In genomic region chr7:120226188-120226587, GRCh38 we compare ENCODE assay signal across 30 cellular contexts. TPM values are rescaled to one million over a fixed set of nuclear protein-coding genes. Genes with fewer than 3 reads are reported as not detected.
"Had no signal": no experiment of that assay in that cellular context is flagged by ENCODE, and none has a peak within 500 bp of the region (broad histone marks: within the 10 kb centered on the region; RNA-seq: fewer than 3 reads in every experiment).

No MANE protein-coding gene starts in this region.

- H3K27me3 ChIP-seq: neural progenitor cell, ovary, right lobe of liver, sigmoid colon, suprapubic skin, testis, tibial artery, transverse colon, upper lobe of right lung, uterus had no signal

- H2AFZ ChIP-seq: parathyroid adenoma had no signal

- H3K79me2 ChIP-seq: parathyroid adenoma had no signal

- H3K27ac Mint-ChIP-seq: natural killer cell; nephron; neural progenitor cell; progenitor cell of endocrine pancreas; stimulated activated memory B cell treated with anti-CD40 and anti-IgM and Interleukin-4, amounts not matched to agents 10 μg/mL and 1 μg/mL and 100 μg/mL, for 72 hours; stimulated activated naive CD8-positive, alpha-beta T cell treated with anti-CD3 and anti-CD28 coated beads, Interleukin-15, amount 100 ng/mL, for 72 hours; type B pancreatic cell had no signal

- H3K4me1 ChIP-seq: neural progenitor cell, parathyroid adenoma, psoas muscle, right lobe of liver, sigmoid colon, suprapubic skin, testis, transverse colon, upper lobe of right lung, uterus had no signal

- H3K36me3 Mint-ChIP-seq: natural killer cell; neural progenitor cell; stimulated activated memory B cell treated with anti-CD40 and anti-IgM and Interleukin-4, amounts not matched to agents 10 μg/mL and 1 μg/mL and 100 μg/mL, for 72 hours; type B pancreatic cell had no signal

- DNase-seq: natural killer cell; occipital lobe; ovary; posterior cingulate gyrus; psoas muscle; right cardiac atrium; right lobe of liver; sigmoid colon; small intestine; stimulated activated CD4-positive, alpha-beta T cell treated with anti-CD3 and anti-CD28 coated beads, Interleukin-15, amount 100 ng/mL, for 24 hours; stimulated activated CD4-positive, alpha-beta T cell treated with anti-CD3 and anti-CD28 coated beads, Interleukin-2, amount 100 ng/mL, for 24 hours; stimulated activated CD4-positive, alpha-beta T cell treated with anti-CD3 and anti-CD28 coated beads, Interleukin-2, amount 100 ng/mL, for 48 hours; stimulated activated CD4-positive, alpha-beta T cell treated with anti-CD3 and anti-CD28 coated beads, Interleukin-4, amount 100 ng/mL, for 4 hours; stimulated activated CD8-positive, alpha-beta memory T cell treated with anti-CD3 and anti-CD28 coated beads, Interleukin-4, amount 100 ng/mL, for 48 hours; stimulated activated naive CD4-positive, alpha-beta T cell; stimulated activated naive CD8-positive, alpha-beta T cell treated with anti-CD3 and anti-CD28 coated beads, Interleukin-15, amount 100 ng/mL, for 72 hours; stimulated activated naive CD8-positive, alpha-beta T cell treated with anti-CD3 and anti-CD28 coated beads, Interleukin-15, Interleukin-2, amounts not matched to agents 100 U/mL and 50 U/mL, for 24 hours; substantia nigra; testis; tibial artery; transverse colon; upper lobe of right lung; uterus had no signal

- H3K4me3 Mint-ChIP-seq: natural killer cell; nephron; neural progenitor cell; stimulated activated memory B cell treated with anti-CD40 and anti-IgM and Interleukin-4, amounts not matched to agents 10 μg/mL and 1 μg/mL and 100 μg/mL, for 72 hours; stimulated activated naive CD8-positive, alpha-beta T cell treated with anti-CD3 and anti-CD28 coated beads, Interleukin-15, amount 100 ng/mL, for 72 hours; type B pancreatic cell had no signal

- H3K9ac ChIP-seq: neural progenitor cell, parathyroid adenoma had no signal

- H3K9me3 Mint-ChIP-seq: nephron, neural progenitor cell, type B pancreatic cell had no signal

- ATAC-seq: natural killer cell; psoas muscle; right cardiac atrium; right lobe of liver; stimulated activated memory B cell treated with anti-CD40 and anti-IgM and Interleukin-4, amounts not matched to agents 10 μg/mL and 1 μg/mL and 100 μg/mL, for 72 hours; stimulated activated naive CD8-positive, alpha-beta T cell treated with anti-CD3 and anti-CD28 coated beads, Interleukin-15, amount 100 ng/mL, for 72 hours; stimulated activated naive CD8-positive, alpha-beta T cell treated with anti-CD3 and anti-CD28 coated beads, Interleukin-15, Interleukin-2, amounts not matched to agents 100 U/mL and 50 U/mL, for 24 hours; upper lobe of right lung had no signal

- H3K27ac ChIP-seq: neural progenitor cell, ovary, parathyroid adenoma, psoas muscle, right lobe of liver, sigmoid colon, suprapubic skin, testis, tibial artery, transverse colon, upper lobe of right lung, uterus had no signal

- H3K9me3 ChIP-seq: ovary, psoas muscle, right lobe of liver, suprapubic skin, testis, tibial artery, transverse colon, upper lobe of right lung, uterus had no signal

- H3K4me3 ChIP-seq: neural progenitor cell, ovary, psoas muscle, right lobe of liver, sigmoid colon, suprapubic skin, testis, tibial artery, transverse colon, upper lobe of right lung, uterus had no signal

- H3K4me1 Mint-ChIP-seq: natural killer cell; neural progenitor cell; stimulated activated memory B cell treated with anti-CD40 and anti-IgM and Interleukin-4, amounts not matched to agents 10 μg/mL and 1 μg/mL and 100 μg/mL, for 72 hours; stimulated activated naive CD8-positive, alpha-beta T cell treated with anti-CD3 and anti-CD28 coated beads, Interleukin-15, amount 100 ng/mL, for 72 hours had no signal

- H3K27me3 Mint-ChIP-seq: progenitor cell of endocrine pancreas; stimulated activated memory B cell treated with anti-CD40 and anti-IgM and Interleukin-4, amounts not matched to agents 10 μg/mL and 1 μg/mL and 100 μg/mL, for 72 hours; stimulated activated naive CD8-positive, alpha-beta T cell treated with anti-CD3 and anti-CD28 coated beads, Interleukin-15, amount 100 ng/mL, for 72 hours; type B pancreatic cell had no signal

- H3K36me3 ChIP-seq: neural progenitor cell, ovary, right lobe of liver, sigmoid colon, suprapubic skin, tibial artery, transverse colon, upper lobe of right lung, uterus had no signal

- H3K4me2 ChIP-seq: neural progenitor cell had no signal

- FAIRE-seq: small intestine had no signal

RNA-seq across cellular contexts. Expression of gene KCND2, which starts 46.8 kb away (rescaled TPM):
- total RNA-seq: natural killer cell had no signal
